6 cellular contexts compared by ENCODE assay signal in the genomic region with DNA sequence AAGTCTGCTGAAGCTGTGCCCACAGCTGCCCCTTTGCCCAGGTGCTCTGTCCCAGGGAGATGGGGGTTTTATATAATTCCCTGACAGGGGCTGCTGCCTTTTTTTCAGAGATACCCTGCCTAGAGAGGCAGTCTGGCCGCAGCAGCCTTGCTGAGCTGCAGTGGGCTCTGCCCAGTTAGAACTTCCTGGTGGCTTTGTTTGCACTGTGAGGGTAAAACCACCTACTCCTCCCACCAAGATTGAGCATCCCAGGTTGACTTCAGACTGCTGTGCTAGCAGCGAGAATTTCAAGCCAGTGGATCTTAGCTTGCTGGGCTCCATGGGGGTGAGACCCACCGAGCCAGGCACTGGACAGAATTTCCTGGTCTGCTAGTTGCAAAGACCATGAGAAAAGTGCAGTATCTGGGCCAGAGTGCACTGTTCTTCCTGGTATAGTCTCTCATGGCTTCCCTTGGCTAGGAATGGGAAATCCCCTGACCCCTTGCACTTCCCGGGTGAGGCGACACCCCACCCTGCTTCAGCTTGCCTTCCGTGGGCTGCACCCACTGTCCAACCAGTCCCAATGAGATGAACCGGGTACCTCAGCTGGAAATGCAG.
A peak's percentile ranks its signal among the peaks of the same experiment; 100 is the strongest.
DNase-seq lines count a peak whose midpoint lies in the region; ATAC-seq and TF ChIP-seq lines count a peak whose summit lies in the region.
"Not testable (repeated sequence)": the region's sequence is repeated elsewhere in the genome, so short reads cannot be mapped to it uniquely, and the experiment has no call there.

No MANE protein-coding gene starts in this region.

- 74% methylated on average over 4 of the region's 7 CpGs for WGBS in esophagus muscularis mucosa

- CTCF ChIA-PET in Calu3 (lab: Charles Lee), result interaction anchor here (1.3 kb wide), 1 partner anchor 179 kb away, joined by 3 read pairs; no protein-coding TSS in a partner anchor
- CTCF ChIA-PET in PC-9 (lab: Charles Lee), result not testable (repeated sequence)

- not testable (repeated sequence) for BruUV-seq in Calu3 (replicated peaks; lab: Mats Ljungman, UMichigan); PC-9 (replicated peaks; lab: Mats Ljungman, UMichigan)

- not testable (repeated sequence) for H3K79me2 ChIP-seq in GM23338 (replicated peaks; ENCODE audit: insufficient read depth); Loucy (ENCODE audit: insufficient read depth, low read length); PC-9 (ENCODE audit: low read depth)

- peaks cover 15% of the 10 kb centered on the region for H3K4me1 ChIP-seq in GM23338 (ENCODE audit: insufficient read depth)
- not testable (repeated sequence) for H3K4me1 ChIP-seq in Loucy (ENCODE audit: insufficient read depth, low read length, poor library complexity, severe bottlenecking); PC-9 (replicated peaks; ENCODE audit: insufficient read depth); esophagus muscularis mucosa; mucosa of descending colon (ENCODE audit: low read depth)

- not testable (repeated sequence) for H3K36me3 Mint-ChIP-seq in Calu3 (ENCODE audit: insufficient read depth, unreplicated experiment); GM23338 (ENCODE audit: low read depth)

- H3K9me3 Mint-ChIP-seq in Calu3 (ENCODE audit: low read depth, unreplicated experiment); GM23338: not testable (repeated sequence)

- not testable (repeated sequence) for H3K27ac Mint-ChIP-seq in Calu3 (ENCODE audit: unreplicated experiment)
- H3K27ac Mint-ChIP-seq in GM23338, result peak overlapping the region; percentile 66; the same call in 1 of the 2 replicates

- not testable (repeated sequence) for H4K20me1 ChIP-seq in GM23338 (replicated peaks; ENCODE audit: insufficient read depth); Loucy (ENCODE audit: insufficient read depth, low read length, poor library complexity, severe bottlenecking); PC-9 (ENCODE audit: insufficient read depth)

- TF ChIP-seq CTCF in Calu3 (IDR thresholded peaks at IDR 0.05; ENCODE audit: unreplicated experiment); GM23338 (conservative IDR thresholded peaks at IDR 0.05; ENCODE audit: low read depth in 2 of 2); Loucy (conservative IDR thresholded peaks at IDR 0.05; ENCODE audit: low read length); PC-9 (conservative IDR thresholded peaks at IDR 0.05); esophagus muscularis mucosa (IDR thresholded peaks at IDR 0.05); mucosa of descending colon (IDR thresholded peaks at IDR 0.05): not testable (repeated sequence)

- peaks cover 12% of the 10 kb centered on the region for H3K9me2 ChIP-seq in GM23338 (ENCODE audit: insufficient read depth)
- H3K9me2 ChIP-seq in Loucy (replicated peaks; ENCODE audit: low read depth, low read length); PC-9 (ENCODE audit: insufficient read depth): not testable (repeated sequence)

- not testable (repeated sequence) for H2AFZ ChIP-seq in GM23338
- H2AFZ ChIP-seq in Loucy (ENCODE audit: low read length) (peak overlapping the region; percentile 46; the same call in 1 of the 2 replicates), PC-9 (peak overlapping the region; percentile 13; the same call in 1 of the 2 replicates)

- H3K4me3 Mint-ChIP-seq in Calu3 (ENCODE audit: low read depth, unreplicated experiment); GM23338: not testable (repeated sequence)

- H3K4me1 Mint-ChIP-seq in Calu3 (ENCODE audit: low read depth, unreplicated experiment), result peaks cover 13% of the 10 kb centered on the region
- not testable (repeated sequence) for H3K4me1 Mint-ChIP-seq in GM23338

- not testable (repeated sequence) for H3K36me3 ChIP-seq in GM23338 (ENCODE audit: insufficient read depth); Loucy (ENCODE audit: insufficient read depth, low read length); PC-9 (ENCODE audit: low read depth); esophagus muscularis mucosa; mucosa of descending colon (ENCODE audit: low read depth)

- H3K4me3 ChIP-seq in GM23338; Loucy (ENCODE audit: low read length, poor library complexity, severe bottlenecking); PC-9; esophagus muscularis mucosa; mucosa of descending colon: not testable (repeated sequence)

- intact Hi-C loops in Calu3 (cut with micrococcal nuclease; ENCODE audit: unreplicated experiment); PC-9 (cut with micrococcal nuclease; ENCODE audit: unreplicated experiment); esophagus muscularis mucosa (cut with DNase I); mucosa of descending colon (cut with DNase I, micrococcal nuclease): not testable (repeated sequence)

- H3K27me3 ChIP-seq in GM23338 (ENCODE audit: insufficient read depth); Loucy (ENCODE audit: insufficient read depth, low read length, poor library complexity, severe bottlenecking); PC-9 (ENCODE audit: insufficient read depth, low read depth); esophagus muscularis mucosa: not testable (repeated sequence)

- H3K9me3 ChIP-seq in Loucy (ENCODE audit: insufficient read depth, low read depth, low read length); PC-9 (ENCODE audit: insufficient read depth, low read depth); esophagus muscularis mucosa; mucosa of descending colon: not testable (repeated sequence)

- not testable (repeated sequence) for H3K4me2 ChIP-seq in GM23338; Loucy (ENCODE audit: low read depth, low read length, poor library complexity, severe bottlenecking)
- peak overlapping the region; percentile 13 for H3K4me2 ChIP-seq in PC-9

- H3K9ac ChIP-seq in Loucy (ENCODE audit: low read depth, low read length, poor library complexity, severe bottlenecking), result not testable (repeated sequence)

- not testable (repeated sequence) for ATAC-seq in GM23338
- peak; percentile 73 for ATAC-seq in mucosa of descending colon

- not testable (repeated sequence) for TF ChIP-seq POLR2A in esophagus muscularis mucosa (IDR thresholded peaks at IDR 0.05; ENCODE audit: low read depth)

- H3K27ac ChIP-seq in GM23338 (ENCODE audit: low read depth); PC-9; esophagus muscularis mucosa (replicated peaks in 1 of 4): not testable (repeated sequence)

- not testable (repeated sequence) for H3K27me3 Mint-ChIP-seq in Calu3 (ENCODE audit: unreplicated experiment); GM23338 (ENCODE audit: insufficient read depth, low read depth, poor library complexity)

- POLR2A ChIA-PET in PC-9 (lab: Charles Lee; ENCODE audit: unreplicated experiment), result interaction anchor here (0.6 kb wide), 1 partner anchor 25 kb away, joined by 3 read pairs; no protein-coding TSS in a partner anchor

- TF ChIP-seq EP300 in esophagus muscularis mucosa (IDR thresholded peaks at IDR 0.05), result not testable (repeated sequence)

- not testable (repeated sequence) for H3F3A ChIP-seq in GM23338 (replicated peaks; ENCODE audit: low read depth); Loucy (ENCODE audit: low read depth); PC-9 (ENCODE audit: insufficient read depth, low read depth)

- DNase-seq in Calu3 (peak; percentile 48), esophagus muscularis mucosa (ENCODE audit: extremely low spot score) (peak; percentile 78), mucosa of descending colon (peak in 2 of 3 donors; percentile 9 to 35)
- DNase-seq in GM23338 (ENCODE audit: low spot score); PC-9: not testable (repeated sequence)
